Comparison of ENCODE assay signal across 1 cellular context in the genomic region with DNA sequence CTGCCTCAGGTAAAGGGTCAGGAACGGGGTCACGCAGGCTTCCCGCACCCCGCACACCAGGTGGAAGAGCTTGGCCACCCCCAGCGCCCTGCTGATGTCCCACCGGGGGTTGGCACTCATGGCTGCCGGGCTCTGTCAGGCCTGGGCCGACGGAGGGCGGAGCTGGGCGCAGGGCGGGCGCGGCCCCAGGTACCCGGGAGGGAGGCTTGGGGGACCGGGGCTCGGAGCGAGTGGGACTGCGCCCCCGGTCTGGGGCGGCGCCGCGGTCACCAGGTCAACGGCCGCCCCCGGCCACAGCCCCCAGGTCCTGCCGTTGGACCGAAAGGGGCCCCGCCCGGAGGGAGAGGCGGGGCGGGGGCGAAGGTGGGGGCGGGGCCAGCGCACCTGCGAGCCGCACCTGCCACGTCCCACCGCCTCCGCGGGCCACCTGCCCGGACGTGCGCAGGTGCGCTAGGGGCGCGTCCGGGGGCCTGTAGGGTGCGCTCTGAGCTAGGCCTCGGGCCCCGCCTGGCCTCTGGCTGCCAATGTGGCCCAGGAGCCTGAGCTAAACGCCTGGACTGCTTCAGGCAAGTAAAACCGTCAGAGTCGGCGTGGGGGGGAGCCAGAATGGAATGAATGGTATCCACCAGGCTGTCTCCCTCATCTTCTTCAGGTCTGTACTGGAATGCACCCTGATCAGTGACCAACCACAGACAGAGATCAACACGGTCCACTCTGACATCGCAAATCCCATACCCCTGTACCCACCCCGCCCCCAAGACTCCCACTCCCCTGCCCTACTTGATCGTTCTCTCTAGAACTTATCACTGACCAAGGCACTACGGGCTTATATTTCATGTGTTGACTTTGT.
TF ChIP-seq lines count a peak whose summit lies in the region.

A gene with protein sequence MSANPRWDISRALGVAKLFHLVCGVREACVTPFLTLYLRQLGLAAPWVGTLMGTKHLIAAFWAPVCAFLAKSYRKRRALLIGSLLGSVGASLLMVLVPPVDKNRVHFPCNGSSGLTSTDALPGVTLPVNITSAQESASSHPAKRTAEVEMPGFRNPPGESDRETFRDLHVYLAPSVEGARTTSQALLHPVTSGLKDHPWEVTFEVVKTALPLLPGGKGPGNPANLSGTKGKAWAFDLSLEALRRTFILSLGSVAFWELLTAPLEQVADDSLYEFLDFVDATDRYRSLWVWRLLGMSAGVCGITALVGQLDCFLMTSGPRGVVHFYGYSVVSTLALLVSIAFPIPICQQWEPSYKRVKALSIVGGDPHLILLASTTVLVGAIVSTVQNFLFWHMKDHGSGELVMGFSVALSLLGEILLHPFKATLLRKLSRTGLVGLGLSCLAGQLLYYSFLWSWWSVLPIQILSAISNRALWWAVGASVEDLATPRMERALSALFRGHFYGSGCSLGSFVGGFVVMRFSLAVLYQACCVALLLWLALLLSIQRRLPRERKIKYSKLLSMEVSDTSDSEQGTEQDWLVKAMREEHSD (minus strand): TSS at position 365 of the 850 bp plus-strand sequence. CDS start 245 bp downstream, at position 120.

TF ChIP-seq in GM12878, 131 proteins besides CTCF, POLR2A, EP300 and RAD21:
- no peak for TF ChIP-seq GABPA (IDR thresholded peaks at IDR 0.05; ENCODE audit: low read depth)
- TF ChIP-seq CHD4 (IDR thresholded peaks at IDR 0.05): no peak
- TF ChIP-seq TCF12 (IDR thresholded peaks at IDR 0.05; ENCODE audit: low read depth, low read length): peak; percentile 82
- peak; percentile 40; the same call in 1 of the 2 replicates for TF ChIP-seq SMAD5 (IDR thresholded peaks at IDR 0.05; ENCODE audit: low read depth)
- TF ChIP-seq ZNF274 (IDR thresholded peaks at IDR 0.05; ENCODE audit: insufficient read depth, insufficient read length): no peak
- TF ChIP-seq NFYA (IDR thresholded peaks at IDR 0.05; ENCODE audit: borderline replicate concordance, low read depth, low read length): no peak
- no peak for TF ChIP-seq CBX5 (IDR thresholded peaks at IDR 0.05; ENCODE audit: low read depth)
- no peak for TF ChIP-seq TARDBP (IDR thresholded peaks at IDR 0.05; ENCODE audit: borderline replicate concordance)
- TF ChIP-seq, protein P1, sequence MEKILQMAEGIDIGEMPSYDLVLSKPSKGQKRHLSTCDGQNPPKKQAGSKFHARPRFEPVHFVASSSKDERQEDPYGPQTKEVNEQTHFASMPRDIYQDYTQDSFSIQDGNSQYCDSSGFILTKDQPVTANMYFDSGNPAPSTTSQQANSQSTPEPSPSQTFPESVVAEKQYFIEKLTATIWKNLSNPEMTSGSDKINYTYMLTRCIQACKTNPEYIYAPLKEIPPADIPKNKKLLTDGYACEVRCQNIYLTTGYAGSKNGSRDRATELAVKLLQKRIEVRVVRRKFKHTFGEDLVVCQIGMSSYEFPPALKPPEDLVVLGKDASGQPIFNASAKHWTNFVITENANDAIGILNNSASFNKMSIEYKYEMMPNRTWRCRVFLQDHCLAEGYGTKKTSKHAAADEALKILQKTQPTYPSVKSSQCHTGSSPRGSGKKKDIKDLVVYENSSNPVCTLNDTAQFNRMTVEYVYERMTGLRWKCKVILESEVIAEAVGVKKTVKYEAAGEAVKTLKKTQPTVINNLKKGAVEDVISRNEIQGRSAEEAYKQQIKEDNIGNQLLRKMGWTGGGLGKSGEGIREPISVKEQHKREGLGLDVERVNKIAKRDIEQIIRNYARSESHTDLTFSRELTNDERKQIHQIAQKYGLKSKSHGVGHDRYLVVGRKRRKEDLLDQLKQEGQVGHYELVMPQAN (conservative IDR thresholded peaks at IDR 0.05): no peak
- 0 out of 2 replicates have a peak, but pooled peaks have one; percentile 10 for TF ChIP-seq MTA3 (IDR thresholded peaks at IDR 0.05; ENCODE audit: borderline replicate concordance, low read length)
- no peak for TF ChIP-seq CBFB (IDR thresholded peaks at IDR 0.05; ENCODE audit: low read depth)
- no peak for TF ChIP-seq PKNOX1 (IDR thresholded peaks at IDR 0.05)
